8 cellular contexts compared by ENCODE assay signal in the genomic region with DNA sequence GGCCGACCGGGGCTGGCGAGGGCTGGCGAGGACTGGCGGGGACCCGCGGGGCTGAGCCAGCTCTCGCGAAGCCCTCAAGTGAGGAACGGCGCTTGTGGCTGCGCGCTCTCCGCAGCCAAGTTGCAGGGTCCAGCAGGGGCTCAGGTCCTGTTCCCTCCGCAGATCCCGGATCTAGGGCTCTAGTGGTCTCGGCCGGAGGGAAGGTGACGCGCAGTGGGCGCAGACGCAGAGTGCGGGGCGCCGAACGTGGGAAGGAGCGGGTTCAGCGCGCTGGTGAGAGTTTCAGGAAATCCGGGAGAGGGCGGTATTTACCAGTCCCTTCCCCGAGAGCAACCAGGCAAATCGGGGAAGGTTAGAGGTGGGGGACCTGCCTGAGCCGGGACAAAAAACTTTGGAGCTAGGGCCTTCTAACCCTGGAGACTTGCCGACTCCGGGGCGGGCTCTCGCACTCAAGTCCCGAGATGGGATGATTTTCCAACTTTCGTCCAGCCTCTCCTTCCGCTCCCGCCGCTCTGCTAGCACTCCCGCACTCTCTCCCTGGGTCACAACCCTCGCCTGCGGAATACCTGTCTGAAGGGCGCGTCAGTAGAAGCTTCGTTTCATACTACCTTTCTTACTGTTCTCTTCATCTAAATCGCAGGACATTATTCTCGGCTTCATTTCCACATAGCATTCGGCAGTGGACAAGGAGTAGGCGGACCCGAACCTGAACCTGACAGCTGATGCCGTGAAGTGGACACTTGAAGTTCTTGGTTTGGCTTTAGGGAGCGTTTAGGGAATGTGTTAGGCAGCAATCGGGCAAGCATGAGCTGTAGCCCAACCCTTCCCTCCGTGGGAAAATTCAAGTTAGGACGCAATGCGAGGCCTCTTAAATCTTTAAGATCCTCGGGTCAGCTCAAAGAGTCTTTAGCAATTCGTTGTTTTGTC. TPM values are rescaled to one million over a fixed set of nuclear protein-coding genes. Genes with fewer than 3 reads are reported as not detected.
DNase-seq lines count a peak whose midpoint lies in the region; ATAC-seq and TF ChIP-seq lines count a peak whose summit lies in the region.

No MANE protein-coding gene starts in this region.

- DNase-seq in suprapubic skin (ENCODE audit: low spot score in 2 of 2) = no peak
- DNase-seq in CD14-positive monocyte (ENCODE audit: low spot score) = no peak
- no peak for DNase-seq in head of caudate nucleus

- 7% methylated on average over 46 of the region's 62 CpGs for WGBS in suprapubic skin

- H3K9me3 Mint-ChIP-seq in CD14-positive monocyte = peaks cover 0 to 21% (median 7%) of the 10 kb centered on the region in 7 donors

- TF ChIP-seq CTCF in C4-2B (conservative IDR thresholded peaks at IDR 0.05) (peak; percentile 79), LNCAP (IDR thresholded peaks at IDR 0.05) (peak; percentile 59), WI38 (IDR thresholded peaks at IDR 0.05; ENCODE audit: low read depth, low read length) (peak; percentile 41; the same call in 1 of the 2 replicates), suprapubic skin (IDR thresholded peaks at IDR 0.05) (peak in 1 of 2 donors; percentile 56), CD14-positive monocyte (IDR thresholded peaks at IDR 0.05) (no peak)

- H3K27me3 Mint-ChIP-seq in CD14-positive monocyte (ENCODE audit: low read depth in 3 of 3) = peaks cover 70 to 87% (median 72%) of the 10 kb centered on the region in 3 donors

- no peak for ATAC-seq in GM19463 (IDR thresholded peaks at IDR 0.05; ENCODE audit: unreplicated experiment)

- peak overlapping the region; percentile 54 for H3K4me3 ChIP-seq in WI38 (ENCODE audit: low read depth, low read length)
- peak overlapping the region; percentile 47 for H3K4me3 ChIP-seq in iPS-18c (ENCODE audit: insufficient read depth, low read depth, low read length)
- H3K4me3 ChIP-seq in suprapubic skin = peak overlapping the region; percentile 62

- H3K27ac Mint-ChIP-seq in CD14-positive monocyte = no peak overlapping the region

- peaks cover 3% of the 10 kb centered on the region for H3K4me1 Mint-ChIP-seq in CD14-positive monocyte

- H3K27ac ChIP-seq in C4-2B = no peak overlapping the region; the same call in 1 of the 2 replicates
- H3K27ac ChIP-seq in suprapubic skin = no peak overlapping the region

- H3K36me3 ChIP-seq in suprapubic skin = no peaks in the 10 kb centered on the region

- peaks cover 84% of the 10 kb centered on the region for H3K27me3 ChIP-seq in suprapubic skin

- intact Hi-C loops in CD14-positive monocyte (cut with micrococcal nuclease) (no loop called here), head of caudate nucleus (cut with DNase I) (loop anchor here (10.0 kb wide), 1 partner anchor 497 kb away; no protein-coding TSS in a partner anchor)

- H3K4me1 ChIP-seq in suprapubic skin = peaks cover 20% of the 10 kb centered on the region

- TF ChIP-seq POLR2A in suprapubic skin (IDR thresholded peaks at IDR 0.05) = no peak

- TF ChIP-seq EP300 in suprapubic skin (IDR thresholded peaks at IDR 0.05) = no peak

- H3K36me3 Mint-ChIP-seq in CD14-positive monocyte = peaks cover 0 to 4% of the 10 kb centered on the region in 2 donors

- H3K9me3 ChIP-seq in iPS-18c (ENCODE audit: control insufficient read depth, insufficient read depth, low read length) (peaks cover 2% of the 10 kb centered on the region), suprapubic skin (no peaks in the 10 kb centered on the region)

- peak overlapping the region in 1 of 2 donors; percentile 79 for H3K4me3 Mint-ChIP-seq in CD14-positive monocyte

RNA-seq across cellular contexts. Expression of gene PAX9, which starts 13.6 kb away (rescaled TPM):
- total RNA-seq in suprapubic skin = 1 to 10 TPM in 2 of 4 donors, under 1 TPM in 2; 0.23 to 1.5 (median 0.96) TPM
- not detected for polyA plus RNA-seq in CD14-positive monocyte
